14 cellular contexts compared by ENCODE assay signal in the genomic region with DNA sequence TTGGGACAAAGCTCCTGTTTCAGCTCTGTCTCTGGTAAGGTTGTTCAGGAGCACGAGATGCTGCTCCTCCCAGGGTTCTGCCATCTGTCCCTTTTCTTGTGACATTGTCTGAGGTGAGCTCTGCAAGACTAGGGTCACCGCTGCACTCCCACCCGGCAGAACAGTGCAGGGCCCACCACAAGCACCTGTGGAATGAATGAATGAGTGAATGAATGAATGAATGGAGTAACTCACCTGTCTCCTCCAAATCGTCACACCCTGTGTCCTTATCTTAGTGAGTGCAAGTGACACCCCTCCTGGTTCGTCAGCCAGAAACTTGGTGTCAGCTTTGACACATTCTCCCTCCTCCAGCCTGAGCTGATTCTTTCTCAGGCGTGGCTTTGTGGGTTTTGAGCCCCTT.
DNase-seq lines count a peak whose midpoint lies in the region; ATAC-seq and TF ChIP-seq lines count a peak whose summit lies in the region.
"Had no signal": no experiment of that assay in that cellular context is flagged by ENCODE, and none has a peak within 500 bp of the region (broad histone marks: within the 10 kb centered on the region; RNA-seq: fewer than 3 reads in every experiment).

No MANE protein-coding gene starts in this region.

- TF ChIP-seq CTCF in breast epithelium (IDR thresholded peaks at IDR 0.05), result no peak
- TF ChIP-seq CTCF in MCF 10A (IDR thresholded peaks at IDR 0.05; ENCODE audit: unreplicated experiment), result no peak
- TF ChIP-seq CTCF in astrocyte of the cerebellum (IDR thresholded peaks at IDR 0.05; ENCODE audit: low read depth, low read length, missing control alignments), result no peak
- TF ChIP-seq CTCF in thoracic aorta (IDR thresholded peaks at IDR 0.05), result no peak

- no peak overlapping the region for H3K27ac Mint-ChIP-seq in MCF 10A (ENCODE audit: low read depth, unreplicated experiment)
- no peak overlapping the region for H3K27ac Mint-ChIP-seq in activated T-helper 2 cell treated with anti-CD3 and anti-CD28 coated beads, Interferon-gamma antibody, Interleukin-2, Interleukin-4, amounts not matched to agents 10 μg/mL and 5 μg/mL and 100 μg/mL, durations not matched to agents 14 hours and 24 hours and 36 hours
- H3K27ac Mint-ChIP-seq: stimulated activated naive B cell treated with anti-CD40 and anti-IgM and Interleukin-4, amounts not matched to agents 10 μg/mL and 1 μg/mL and 100 μg/mL, for 72 hours had no signal

- H3K4me1 ChIP-seq in breast epithelium (no peaks in the 10 kb centered on the region), thoracic aorta (ENCODE audit: control insufficient read depth in 1 of 2, low read depth in 2 of 2) (peaks cover 13 to 16% of the 10 kb centered on the region in 2 donors)

- TF ChIP-seq POLR2A in breast epithelium (IDR thresholded peaks at IDR 0.05), result no peak

- peak overlapping the region; percentile 23 to 60 (median 45) for H3K4me3 ChIP-seq in breast epithelium
- H3K4me3 ChIP-seq in astrocyte of the cerebellum (ENCODE audit: low read depth, low read length), result peak overlapping the region; percentile 32
- H3K4me3 ChIP-seq in thoracic aorta, result peak overlapping the region; percentile 68

- BruUV-seq in MCF 10A (replicated peaks; lab: Mats Ljungman, UMichigan), result no TSS peak

- H3K27me3 Mint-ChIP-seq in MCF 10A (ENCODE audit: insufficient read depth, unreplicated experiment), result peaks cover 18% of the 10 kb centered on the region
- H3K27me3 Mint-ChIP-seq in activated T-helper 2 cell treated with anti-CD3 and anti-CD28 coated beads, Interferon-gamma antibody, Interleukin-2, Interleukin-4, amounts not matched to agents 10 μg/mL and 5 μg/mL and 100 μg/mL, durations not matched to agents 14 hours and 24 hours and 36 hours (ENCODE audit: low read depth), result peaks cover 40% of the 10 kb centered on the region

- H3K27ac ChIP-seq in breast epithelium (no peak overlapping the region), thoracic aorta (no peak overlapping the region)
- H3K27ac ChIP-seq: C4-2B had no signal

- H3K27me3 ChIP-seq in breast epithelium (peaks cover 0 to 4% of the 10 kb centered on the region in 2 donors), thoracic aorta (replicated peaks; ENCODE audit: insufficient read depth) (no peaks in the 10 kb centered on the region)

- POLR2A ChIA-PET in MCF 10A (lab: Yijun Ruan, JAX), result interaction anchor here (1.1 to 2.5 kb wide), 2 partner anchors 10 to 65 kb away, joined by 4 to 6 read pairs; no protein-coding TSS in a partner anchor

- intact Hi-C loops in breast epithelium (cut with DNase I; ENCODE audit: low total_unique reads) (no loop called here), MCF 10A (cut with micrococcal nuclease) (loop anchor here (5.0 kb wide), 1 partner anchor 277 kb away; a partner anchor contains a TSS)
- intact Hi-C loops in activated T-helper 2 cell treated with anti-CD3 and anti-CD28 coated beads, Interferon-gamma antibody, Interleukin-2, Interleukin-4, amounts not matched to agents 10 μg/mL and 5 μg/mL and 100 μg/mL, durations not matched to agents 14 hours and 24 hours and 36 hours (cut with micrococcal nuclease), result no loop called here

- CTCF ChIA-PET in MCF 10A (lab: Yijun Ruan, JAX), result interaction anchor here (0.6 to 5.5 kb wide), 10 partner anchors 24 to 248 kb away, joined by 3 to 91 read pairs (median 4); no protein-coding TSS in a partner anchor

- H3K36me3 ChIP-seq in breast epithelium (no peaks in the 10 kb centered on the region), thoracic aorta (no peaks in the 10 kb centered on the region)

- DNase-seq in breast epithelium (ENCODE audit: low spot score in 2 of 2) (no peak), MCF 10A (ENCODE audit: unreplicated experiment) (no peak), astrocyte of the cerebellum (ENCODE audit: low read depth) (no peak), mesenteric fat pad (ENCODE audit: low spot score) (peak; percentile 39), thoracic aorta (ENCODE audit: low spot score) (no peak), NCI-H748 (lab: John Stamatoyannopoulos, UW; ENCODE audit: unreplicated experiment) (no peak), epidermal melanocyte (ENCODE audit: insufficient read length, low spot score) (no peak)
- no peak for DNase-seq in activated T-helper 2 cell treated with anti-CD3 and anti-CD28 coated beads, Interferon-gamma antibody, Interleukin-2, Interleukin-4, amounts not matched to agents 10 μg/mL and 5 μg/mL and 100 μg/mL, durations not matched to agents 14 hours and 24 hours and 36 hours (ENCODE audit: low spot score)
- DNase-seq: activated naive CD4-positive, alpha-beta T cell treated with anti-CD3 and anti-CD28 coated beads, Interleukin-2, amount 50 U/mL, for 16 hours; effector CD4-positive, alpha-beta T cell; GOT3; Kasumi-1; stimulated activated naive B cell treated with anti-CD40 and anti-IgM and Interleukin-4, amounts not matched to agents 10 μg/mL and 1 μg/mL and 100 μg/mL, for 72 hours had no signal

- no peaks in the 10 kb centered on the region for H3K9me3 ChIP-seq in breast epithelium
- H3K9me3 ChIP-seq in thoracic aorta, result no peaks in the 10 kb centered on the region

- in situ Hi-C loops in astrocyte of the cerebellum (cut with HindIII; ENCODE audit: low sequenced_read_pairs), result no loop called here

- H3K4me1 Mint-ChIP-seq in MCF 10A (ENCODE audit: insufficient read depth, unreplicated experiment), result peaks cover 6% of the 10 kb centered on the region
- H3K4me1 Mint-ChIP-seq in activated T-helper 2 cell treated with anti-CD3 and anti-CD28 coated beads, Interferon-gamma antibody, Interleukin-2, Interleukin-4, amounts not matched to agents 10 μg/mL and 5 μg/mL and 100 μg/mL, durations not matched to agents 14 hours and 24 hours and 36 hours (ENCODE audit: low read depth), result peaks cover 10% of the 10 kb centered on the region

- no peak overlapping the region for H3K4me3 Mint-ChIP-seq in MCF 10A (ENCODE audit: unreplicated experiment)
- H3K4me3 Mint-ChIP-seq in activated T-helper 2 cell treated with anti-CD3 and anti-CD28 coated beads, Interferon-gamma antibody, Interleukin-2, Interleukin-4, amounts not matched to agents 10 μg/mL and 5 μg/mL and 100 μg/mL, durations not matched to agents 14 hours and 24 hours and 36 hours (ENCODE audit: low read depth), result no peak overlapping the region

- H3K9me3 Mint-ChIP-seq in MCF 10A (ENCODE audit: unreplicated experiment), result no peaks in the 10 kb centered on the region
- no peaks in the 10 kb centered on the region for H3K9me3 Mint-ChIP-seq in activated T-helper 2 cell treated with anti-CD3 and anti-CD28 coated beads, Interferon-gamma antibody, Interleukin-2, Interleukin-4, amounts not matched to agents 10 μg/mL and 5 μg/mL and 100 μg/mL, durations not matched to agents 14 hours and 24 hours and 36 hours
- H3K9me3 Mint-ChIP-seq: stimulated activated naive B cell treated with anti-CD40 and anti-IgM and Interleukin-4, amounts not matched to agents 10 μg/mL and 1 μg/mL and 100 μg/mL, for 72 hours had no signal

- no peak for ATAC-seq in thoracic aorta (ENCODE audit: insufficient number of reproducible peaks, low FRiP score, low read depth)

- H3K36me3 Mint-ChIP-seq in MCF 10A (ENCODE audit: insufficient read depth, unreplicated experiment), result no peaks in the 10 kb centered on the region
- H3K36me3 Mint-ChIP-seq in activated T-helper 2 cell treated with anti-CD3 and anti-CD28 coated beads, Interferon-gamma antibody, Interleukin-2, Interleukin-4, amounts not matched to agents 10 μg/mL and 5 μg/mL and 100 μg/mL, durations not matched to agents 14 hours and 24 hours and 36 hours (ENCODE audit: low read depth), result no peaks in the 10 kb centered on the region
- H3K36me3 Mint-ChIP-seq: stimulated activated naive B cell treated with anti-CD40 and anti-IgM and Interleukin-4, amounts not matched to agents 10 μg/mL and 1 μg/mL and 100 μg/mL, for 72 hours had no signal
